ENCODE assay signal across 10 cellular contexts in the genomic region with DNA sequence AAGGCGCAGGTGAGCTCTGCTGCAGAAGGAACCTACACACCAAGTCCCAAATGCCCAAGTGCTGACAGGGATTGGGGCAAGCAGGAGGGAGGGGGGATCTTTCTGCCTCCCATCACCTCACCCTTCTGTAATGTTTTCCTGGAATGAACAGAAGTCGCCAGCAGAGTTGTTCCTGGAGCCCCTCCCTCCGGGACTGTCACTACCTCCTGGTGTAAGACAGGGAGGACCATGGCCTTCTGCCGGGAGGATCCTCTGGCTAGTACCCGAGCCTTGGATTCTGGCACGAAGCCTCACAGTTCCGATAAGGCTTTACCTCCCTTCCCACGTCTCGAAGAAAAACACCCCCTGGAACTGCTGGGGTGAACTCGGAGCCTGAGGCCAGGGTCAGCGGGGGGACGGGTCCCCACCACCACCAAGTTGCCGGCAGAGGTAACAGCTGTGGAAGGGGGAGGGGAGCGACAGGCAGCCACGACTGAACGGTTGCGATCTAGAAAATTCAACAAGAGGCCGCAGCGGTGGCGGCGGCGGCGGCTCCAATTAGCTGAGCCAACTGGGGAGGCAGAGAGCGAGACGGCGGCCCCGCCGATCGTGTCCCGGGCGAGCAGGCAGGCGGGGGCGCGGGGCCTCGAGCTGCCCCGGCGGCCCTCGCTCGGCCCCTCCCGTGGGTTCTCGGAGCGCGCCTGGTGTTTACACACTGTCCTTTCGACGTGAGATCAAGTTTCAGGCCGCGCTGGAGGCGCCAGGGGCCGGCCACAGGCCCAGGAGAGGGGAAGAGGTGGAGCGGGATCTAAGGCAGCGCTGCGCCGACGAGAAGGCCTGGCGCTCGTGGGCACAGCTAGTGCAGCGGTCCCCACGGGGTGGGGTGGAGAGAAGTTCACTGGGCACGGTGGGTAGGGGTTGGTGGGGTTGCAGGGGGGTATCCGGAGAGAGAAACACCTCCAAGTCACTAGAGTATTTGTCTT. TPM values are rescaled to one million over a fixed set of nuclear protein-coding genes. Genes with fewer than 3 reads are reported as not detected.
DNase-seq lines count a peak whose midpoint lies in the region; ATAC-seq and TF ChIP-seq lines count a peak whose summit lies in the region.
"Had no signal": no experiment of that assay in that cellular context is flagged by ENCODE, and none has a peak within 500 bp of the region (broad histone marks: within the 10 kb centered on the region; RNA-seq: fewer than 3 reads in every experiment).

No MANE protein-coding gene starts in this region.

- H3K36me3 Mint-ChIP-seq in effector memory CD8-positive, alpha-beta T cell (ENCODE audit: insufficient read depth): peaks cover 5% of the 10 kb centered on the region
- no peaks in the 10 kb centered on the region for H3K36me3 Mint-ChIP-seq in osteocyte (ENCODE audit: unreplicated experiment)
- H3K36me3 Mint-ChIP-seq: activated naive CD8-positive, alpha-beta T cell had no signal

- no peaks in the 10 kb centered on the region for H3K27me3 ChIP-seq in Loucy (ENCODE audit: insufficient read depth, low read length, poor library complexity, severe bottlenecking)

- peak overlapping the region; percentile 44 to 52 for H3K4me3 Mint-ChIP-seq in effector memory CD8-positive, alpha-beta T cell
- H3K4me3 Mint-ChIP-seq in osteocyte (ENCODE audit: unreplicated experiment): peak overlapping the region; percentile 42

- peak overlapping the region; percentile 87 for H3K4me2 ChIP-seq in Loucy (ENCODE audit: low read depth, low read length, poor library complexity, severe bottlenecking)

- peaks cover 69% of the 10 kb centered on the region for H3K79me2 ChIP-seq in Loucy (ENCODE audit: insufficient read depth, low read length)

- peak; percentile 56 for DNase-seq in DMS53 treated with DMSO at 0.1 percent for 48 hours (lab: John Stamatoyannopoulos, UW; ENCODE audit: unreplicated experiment)
- DNase-seq in effector memory CD8-positive, alpha-beta T cell: no peak
- DNase-seq in osteocyte (ENCODE audit: extremely low spot score, unreplicated experiment): no peak
- no peak for DNase-seq in activated CD4-positive, alpha-beta T cell treated with anti-CD3 and anti-CD28 coated beads, Interleukin-2, amount 50 U/mL, for 48 hours
- no peak for DNase-seq in NCI-H187 (lab: John Stamatoyannopoulos, UW)
- no peak for DNase-seq in activated CD8-positive, alpha-beta memory T cell treated with anti-CD3 and anti-CD28 coated beads, Interleukin-2, amount 50 U/mL, for 48 hours

- TF ChIP-seq CTCF in Loucy (conservative IDR thresholded peaks at IDR 0.05; ENCODE audit: low read length): no peak
- no peak for TF ChIP-seq CTCF in osteocyte (IDR thresholded peaks at IDR 0.05)

- H3F3A ChIP-seq in Loucy (ENCODE audit: low read depth): no peaks in the 10 kb centered on the region

- peaks cover 2% of the 10 kb centered on the region for H4K20me1 ChIP-seq in Loucy (ENCODE audit: insufficient read depth, low read length, poor library complexity, severe bottlenecking)

- H3K4me3 ChIP-seq in Loucy (ENCODE audit: low read length, poor library complexity, severe bottlenecking): peak overlapping the region; percentile 80
- H3K4me3 ChIP-seq: lung had no signal

- H2AFZ ChIP-seq in Loucy (ENCODE audit: low read length): no peak overlapping the region

- H3K9me3 ChIP-seq in Loucy (ENCODE audit: insufficient read depth, low read depth, low read length): no peaks in the 10 kb centered on the region

- no peaks in the 10 kb centered on the region for H3K9me3 Mint-ChIP-seq in effector memory CD8-positive, alpha-beta T cell
- no peaks in the 10 kb centered on the region for H3K9me3 Mint-ChIP-seq in osteocyte (ENCODE audit: unreplicated experiment)

- H3K4me1 ChIP-seq in Loucy (ENCODE audit: insufficient read depth, low read length, poor library complexity, severe bottlenecking): peaks cover 44% of the 10 kb centered on the region

- H3K27me3 Mint-ChIP-seq in effector memory CD8-positive, alpha-beta T cell: no peaks in the 10 kb centered on the region
- no peaks in the 10 kb centered on the region for H3K27me3 Mint-ChIP-seq in osteocyte (ENCODE audit: unreplicated experiment)
- H3K27me3 Mint-ChIP-seq: activated naive CD8-positive, alpha-beta T cell had no signal

- peaks cover 0 to 10% of the 10 kb centered on the region in 2 donors for H3K4me1 Mint-ChIP-seq in effector memory CD8-positive, alpha-beta T cell (ENCODE audit: low read depth in 2 of 2)
- H3K4me1 Mint-ChIP-seq in osteocyte (ENCODE audit: unreplicated experiment): peaks cover 66% of the 10 kb centered on the region

- ATAC-seq in effector memory CD8-positive, alpha-beta T cell (replicated peaks): no peak
- no peak for ATAC-seq in GM21423 (IDR thresholded peaks at IDR 0.05; ENCODE audit: unreplicated experiment)

- H3K9me2 ChIP-seq in Loucy (replicated peaks; ENCODE audit: low read depth, low read length): no peaks in the 10 kb centered on the region

- H3K27ac Mint-ChIP-seq in effector memory CD8-positive, alpha-beta T cell: no peak overlapping the region
- H3K27ac Mint-ChIP-seq in osteocyte (ENCODE audit: unreplicated experiment): peak overlapping the region; percentile 80
- H3K27ac Mint-ChIP-seq: activated naive CD8-positive, alpha-beta T cell had no signal

- no peaks in the 10 kb centered on the region for H3K36me3 ChIP-seq in Loucy (ENCODE audit: insufficient read depth, low read length)

- H3K9ac ChIP-seq in Loucy (ENCODE audit: low read depth, low read length, poor library complexity, severe bottlenecking): peak overlapping the region; percentile 96

RNA-seq across cellular contexts. Expression of a gene that starts 53.7 kb away (rescaled TPM):
- 24.1 and 24.8 TPM in 2 replicates for total RNA-seq in osteocyte
